Comparison of ENCODE assay signal across 21 cellular contexts in genomic region chr3:179503640-179504039, GRCh38. TPM values are rescaled to one million over a fixed set of nuclear protein-coding genes. Genes with fewer than 3 reads are reported as not detected.
DNase-seq lines count a peak whose midpoint lies in the region; ATAC-seq, FAIRE-seq and TF ChIP-seq lines count a peak whose summit lies in the region.
"Had no signal": no experiment of that assay in that cellular context is flagged by ENCODE, and none has a peak within 500 bp of the region (broad histone marks: within the 10 kb centered on the region; RNA-seq: fewer than 3 reads in every experiment).

No MANE protein-coding gene starts in this region.

- H3K56ac ChIP-seq in H1 (replicated peaks; ENCODE audit: insufficient read length, low read depth, low read length) = no peak overlapping the region

- no peak for TF ChIP-seq RAD21 in H1 (IDR thresholded peaks at IDR 0.05 in 1 of 2, conservative IDR thresholded peaks at IDR 0.05 in 1 of 2; ENCODE audit: low read depth in 2 of 2, low read length in 2 of 2)

- TF ChIP-seq POLR2A in H1 (IDR thresholded peaks at IDR 0.05; ENCODE audit: control extremely low read depth in 1 of 2, low read depth in 2 of 2, low read length in 2 of 2) = no peak
- no peak for TF ChIP-seq POLR2A in esophagus muscularis mucosa (IDR thresholded peaks at IDR 0.05; ENCODE audit: low read depth)
- no peak for TF ChIP-seq POLR2A in Peyer's patch (IDR thresholded peaks at IDR 0.05)

- no peak overlapping the region for H2AK5ac ChIP-seq in H1 (ENCODE audit: low read depth, low read length)

- TF ChIP-seq EP300 in H1 (IDR thresholded peaks at IDR 0.05; ENCODE audit: borderline replicate concordance in 1 of 2, low read depth in 2 of 2, low read length in 2 of 2) (no peak), esophagus muscularis mucosa (IDR thresholded peaks at IDR 0.05) (no peak)

- H3K14ac ChIP-seq in H1 (ENCODE audit: insufficient read length) = no peak overlapping the region

- no peak overlapping the region for H3K18ac ChIP-seq in H1 (ENCODE audit: extremely low read depth, low read length)

- 79% methylated on average over 1 of the region's 1 CpG; no CpG with 5 or more reads in 1 of the 2 experiments for WGBS in H1 (ENCODE audit: extremely low coverage in 1 of 2, insufficient coverage in 1 of 2, insufficient read length in 1 of 2, insufficient replicate concordance in 2 of 2, low coverage in 1 of 2, low lambda C conversion rate in 2 of 2, missing lambda C conversion rate in 1 of 2), 2 experiments
- 81% methylated on average over 1 of the region's 1 CpG for WGBS in esophagus muscularis mucosa

- no peak overlapping the region for H2BK20ac ChIP-seq in H1 (ENCODE audit: low read length)

- no peak overlapping the region for H2BK120ac ChIP-seq in H1 (replicated peaks; ENCODE audit: low read depth, low read length)

- BruUV-seq in A673 (replicated peaks; lab: Mats Ljungman, UMichigan) (no TSS peak), PC-3 (replicated peaks; lab: Mats Ljungman, UMichigan) (no TSS peak)

- H2BK5ac ChIP-seq in H1 (ENCODE audit: low read depth, low read length) = no peak overlapping the region

- no peak overlapping the region for H2BK15ac ChIP-seq in H1 (ENCODE audit: low read length)

- H3K9ac ChIP-seq in PC-3 (ENCODE audit: low read length) (no peak overlapping the region), H1 (replicated peaks in 1 of 4; ENCODE audit: extremely low read depth in 1 of 4, low read depth in 3 of 4, low read length in 3 of 4) (no peak overlapping the region)

- H3K4me2 ChIP-seq in PC-3 (ENCODE audit: low read length) = no peak overlapping the region
- H3K4me2 ChIP-seq in H1 (ENCODE audit: insufficient read depth in 1 of 2, low read depth in 2 of 2, low read length in 2 of 2) = no peak overlapping the region
- H3K4me2 ChIP-seq: A549 had no signal

- no peak overlapping the region for H2BK12ac ChIP-seq in H1 (ENCODE audit: low read depth, low read length)

- H4K20me1 ChIP-seq in PC-3 (ENCODE audit: low read length) (no peaks in the 10 kb centered on the region), H1 (replicated peaks in 1 of 2; ENCODE audit: control insufficient read depth in 1 of 2, insufficient read depth in 2 of 2, low read length in 2 of 2) (no peaks in the 10 kb centered on the region)

- POLR2A ChIA-PET in A673 (lab: Charles Lee; ENCODE audit: low non-redundant PET) (no interaction called here), PC-3 (lab: Charles Lee; ENCODE audit: unreplicated experiment) (interaction anchor here (0.6 kb wide), 1 partner anchor 141 kb away, joined by 3 read pairs; no protein-coding TSS in a partner anchor), H1 (lab: Charles Lee; ENCODE audit: partially characterized antibody) (interaction anchor here (1.4 kb wide), 1 partner anchor 15 kb away, joined by 3 read pairs; no protein-coding TSS in a partner anchor), GM10248 (lab: Yijun Ruan, JAX) (no interaction called here)

- no peak for TF ChIP-seq CTCF in A673 (conservative IDR thresholded peaks at IDR 0.05; ENCODE audit: low read depth, low read length)
- no peak for TF ChIP-seq CTCF in PC-3 (conservative IDR thresholded peaks at IDR 0.05; ENCODE audit: low read depth, low read length)
- TF ChIP-seq CTCF in H1 (IDR thresholded peaks at IDR 0.05; ENCODE audit: control extremely low read depth in 1 of 3, insufficient read depth in 1 of 3, low read depth in 1 of 3, low read length in 3 of 3) = no peak
- TF ChIP-seq CTCF in esophagus muscularis mucosa (IDR thresholded peaks at IDR 0.05) = no peak
- TF ChIP-seq CTCF in Peyer's patch (IDR thresholded peaks at IDR 0.05) = no peak
- TF ChIP-seq CTCF in GM10248 (IDR thresholded peaks at IDR 0.05; ENCODE audit: control extremely low read depth, extremely low read depth, low read depth, missing control alignments) = no peak

- CTCF ChIA-PET in A673 (lab: Charles Lee) (interaction anchor here (0.5 kb wide), 1 partner anchor 9 kb away, joined by 5 read pairs; no protein-coding TSS in a partner anchor), PC-3 (lab: Charles Lee) (no interaction called here), H1 (lab: Charles Lee; ENCODE audit: partially characterized antibody) (interaction anchor here (1.5 to 2.1 kb wide), 2 partner anchors 13 to 33 kb away, joined by 5 to 10 read pairs; no protein-coding TSS in a partner anchor), GM10248 (lab: Yijun Ruan, JAX) (interaction anchor here (1.6 kb wide), 1 partner anchor 9 kb away, joined by 3 read pairs; no protein-coding TSS in a partner anchor)

- H3K9me2 ChIP-seq in PC-3 (replicated peaks; ENCODE audit: low read length) = no peaks in the 10 kb centered on the region

- FAIRE-seq in H1 (lab: Jason Lieb, UNC) = no peak
- FAIRE-seq: A549, G401.6, GM12878, GM19239 had no signal

- no peaks in the 10 kb centered on the region for H3F3A ChIP-seq in PC-3 (ENCODE audit: low read length, unreplicated experiment)

- no peak overlapping the region for H3K23ac ChIP-seq in H1 (ENCODE audit: insufficient read length)

- no peak overlapping the region for H4K91ac ChIP-seq in H1 (replicated peaks; ENCODE audit: insufficient read length, low read length)

- no peak overlapping the region for H3K4me3 ChIP-seq in A673 (ENCODE audit: low read depth, low read length, poor library complexity, severe bottlenecking)
- no peak overlapping the region for H3K4me3 ChIP-seq in PC-3 (ENCODE audit: low read length)
- no peak overlapping the region for H3K4me3 ChIP-seq in H1 (ENCODE audit: extremely low read depth in 1 of 4, insufficient read depth in 2 of 4, low read depth in 3 of 4, low read length in 4 of 4)
- no peak overlapping the region for H3K4me3 ChIP-seq in esophagus muscularis mucosa
- no peak overlapping the region for H3K4me3 ChIP-seq in Peyer's patch
- H3K4me3 ChIP-seq: A549, GM12878 had no signal

- H3K9me3 ChIP-seq in A673 (ENCODE audit: low read depth, low read length, poor library complexity, severe bottlenecking) (no peaks in the 10 kb centered on the region), PC-3 (ENCODE audit: low read length) (no peaks in the 10 kb centered on the region), H1 (ENCODE audit: insufficient read depth in 2 of 2, low read depth in 1 of 2, low read length in 1 of 2) (no peaks in the 10 kb centered on the region), esophagus muscularis mucosa (no peaks in the 10 kb centered on the region), Peyer's patch (no peaks in the 10 kb centered on the region)
- H3K9me3 ChIP-seq: A549 had no signal

- no peak for ATAC-seq in PC-3
- ATAC-seq: A549, GM12878 had no signal

- no peaks in the 10 kb centered on the region for H3K23me2 ChIP-seq in H1 (ENCODE audit: low read depth, low read length)

- peaks cover 9% of the 10 kb centered on the region for H3K4me1 ChIP-seq in A673 (ENCODE audit: insufficient read depth, low read length, poor library complexity, severe bottlenecking)
- no peaks in the 10 kb centered on the region for H3K4me1 ChIP-seq in PC-3 (ENCODE audit: insufficient read depth, low read length)
- H3K4me1 ChIP-seq in H1 (replicated peaks in 1 of 4; ENCODE audit: control insufficient read depth in 3 of 4, insufficient read depth in 4 of 4, low read length in 3 of 4) = no peaks in the 10 kb centered on the region
- no peaks in the 10 kb centered on the region for H3K4me1 ChIP-seq in esophagus muscularis mucosa
- H3K4me1 ChIP-seq in Peyer's patch = no peaks in the 10 kb centered on the region
- H3K4me1 ChIP-seq: A549 had no signal

- H3K27ac ChIP-seq in A673 (ENCODE audit: low read depth, low read length, poor library complexity, severe bottlenecking) (no peak overlapping the region), PC-3 (ENCODE audit: low read length) (no peak overlapping the region), H1 (ENCODE audit: low read depth, low read length) (no peak overlapping the region), esophagus muscularis mucosa (replicated peaks in 1 of 4) (no peak overlapping the region), Peyer's patch (no peak overlapping the region)
- H3K27ac ChIP-seq: A549 had no signal

- H2AFZ ChIP-seq in PC-3 (ENCODE audit: low read length) (no peak overlapping the region), H1 (ENCODE audit: low read length) (peak overlapping the region; percentile 41; the same call in 1 of the 2 replicates)

- H3K4ac ChIP-seq in H1 (replicated peaks; ENCODE audit: insufficient read length, low read depth, low read length) = no peak overlapping the region

- intact Hi-C loops in A673 (cut with micrococcal nuclease; ENCODE audit: unreplicated experiment) = no loop called here
- intact Hi-C loops in PC-3 (cut with micrococcal nuclease) = no loop called here
- intact Hi-C loops in esophagus muscularis mucosa (cut with DNase I) = no loop called here

- no peaks in the 10 kb centered on the region for H3K79me1 ChIP-seq in H1 (ENCODE audit: low read depth, low read length)

- H3K27me3 ChIP-seq in A673 (replicated peaks; ENCODE audit: insufficient read depth, low read depth, low read length, poor library complexity) (no peaks in the 10 kb centered on the region), PC-3 (ENCODE audit: low read length) (peaks cover 31% of the 10 kb centered on the region), H1 (replicated peaks in 1 of 4; ENCODE audit: control insufficient read depth in 3 of 4, extremely low read depth in 1 of 4, insufficient read depth in 3 of 4, low read length in 3 of 4) (no peaks in the 10 kb centered on the region), esophagus muscularis mucosa (no peaks in the 10 kb centered on the region), Peyer's patch (no peaks in the 10 kb centered on the region)

- H3K79me2 ChIP-seq in PC-3 (ENCODE audit: low read length) (no peaks in the 10 kb centered on the region), H1 (ENCODE audit: control insufficient read depth in 1 of 2, insufficient read depth in 2 of 2, low read length in 2 of 2) (no peaks in the 10 kb centered on the region)

- no peak overlapping the region for H4K5ac ChIP-seq in H1 (ENCODE audit: insufficient read length, low read depth, low read length)

- H3K36me3 ChIP-seq in A673 (ENCODE audit: insufficient read depth, low read length, poor library complexity, severe bottlenecking) = no peaks in the 10 kb centered on the region
- H3K36me3 ChIP-seq in PC-3 (ENCODE audit: low read depth, low read length) = no peaks in the 10 kb centered on the region
- H3K36me3 ChIP-seq in H1 (ENCODE audit: control insufficient read depth in 2 of 4, insufficient read depth in 4 of 4, low read length in 3 of 4) = no peaks in the 10 kb centered on the region
- H3K36me3 ChIP-seq in esophagus muscularis mucosa = no peaks in the 10 kb centered on the region
- H3K36me3 ChIP-seq in Peyer's patch = no peaks in the 10 kb centered on the region

- DNase-seq in A673 (ENCODE audit: low spot score) = peak; percentile 28
- DNase-seq in PC-3 = peak; percentile 4
- DNase-seq in H1 (ENCODE audit: low read depth in 1 of 2, low spot score in 2 of 2) = no peak
- DNase-seq in esophagus muscularis mucosa (ENCODE audit: extremely low spot score) = peak; percentile 31
- DNase-seq in Peyer's patch = no peak
- DNase-seq in NCI-H82 (lab: John Stamatoyannopoulos, UW) = no peak
- no peak for DNase-seq in GM10248 (ENCODE audit: extremely low spot score)
- DNase-seq: 8988T; C1 segment of cervical spinal cord; Calu3; CD4-positive, alpha-beta memory T cell; COR-L47; DMS153; DND-41; GOT3; H7; HCEC 1CT had no signal

- H4K8ac ChIP-seq in H1 (ENCODE audit: extremely low read depth, insufficient read depth, low read length) = no peak overlapping the region

RNA-seq across cellular contexts. Expression of gene GNB4, which starts 52.4 kb away (rescaled TPM):
- total RNA-seq in A673 (2021) (75.2 and 83.3 TPM in 2 replicates), PC-3 (2014; rRNA removed) (5.2 and 6.3 TPM in 2 replicates), esophagus muscularis mucosa (100 to 1,000 TPM in 1 of 4 donors, 10 to 100 TPM in 3; 57.7 to 130 (median 80.9) TPM), Peyer's patch (10 to 100 TPM in 1 of 4 donors, 1 to 10 TPM in 3; 4.6 to 29.7 (median 4.8) TPM)
- total RNA-seq in H1 (2021; fragmentation: NEBNext Ultra II Directional; extraction: Animal tissue kit (Norgen Biotek cat#: 25700)) = 26.1 and 29.2 TPM in 2 replicates
- polyA plus RNA-seq in H1 (2011; rRNA removed) = 8.7 and 13.4 TPM in 2 replicates
- polyA plus RNA-seq in H1 (2011; cell fraction: cytosol; rRNA removed) = 10.8 TPM
- polyA plus RNA-seq in H1 (2011; cell fraction: nucleus; rRNA removed) = 5.0 TPM
- polyA plus RNA-seq in H1 (2012, experiment 1 of 2) = 11.7 to 19.7 TPM (median 14.2 TPM) in 4 replicates
- 1.7 TPM for polyA plus RNA-seq in H1 (2012, experiment 2 of 2)
- polyA plus RNA-seq in H1 (2013, experiment 1 of 2) = 13.9 TPM
- polyA plus RNA-seq in H1 (2013, experiment 2 of 2) = 13.9 TPM
- 57.4 and 94.6 TPM in 2 replicates for polyA minus RNA-seq in H1 (2011; rRNA and poly(A)+ RNA removed)
- 16.0 TPM for polyA minus RNA-seq in H1 (2011; cell fraction: cytosol; rRNA and poly(A)+ RNA removed)
- polyA minus RNA-seq in H1 (2011; cell fraction: nucleus; rRNA and poly(A)+ RNA removed) = 19.5 TPM

RNA-seq across cellular contexts. Expression of gene ACTL6A, which starts 59.1 kb away (rescaled TPM):
- total RNA-seq in A673 (2021) (140 and 153 TPM in 2 replicates), PC-3 (2014; rRNA removed) (102 and 105 TPM in 2 replicates), esophagus muscularis mucosa (10 to 100 TPM; 27.4 to 34.5 (median 34.1) TPM), Peyer's patch (10 to 100 TPM; 35.7 to 59.4 (median 36.5) TPM)
- 76.9 and 83.3 TPM in 2 replicates for total RNA-seq in H1 (2021; fragmentation: NEBNext Ultra II Directional; extraction: Animal tissue kit (Norgen Biotek cat#: 25700))
- polyA plus RNA-seq in H1 (2011; rRNA removed) = 99.5 and 141 TPM in 2 replicates
- polyA plus RNA-seq in H1 (2011; cell fraction: cytosol; rRNA removed) = 151 TPM
- polyA plus RNA-seq in H1 (2011; cell fraction: nucleus; rRNA removed) = 28.3 TPM
- 77.3 to 85.3 TPM (median 83.5 TPM) in 4 replicates for polyA plus RNA-seq in H1 (2012, experiment 1 of 2)
- 9.7 TPM for polyA plus RNA-seq in H1 (2012, experiment 2 of 2)
- polyA plus RNA-seq in H1 (2013, experiment 1 of 2) = 52.9 TPM
- polyA plus RNA-seq in H1 (2013, experiment 2 of 2) = 50.2 TPM
- polyA minus RNA-seq in H1 (2011; rRNA and poly(A)+ RNA removed) = 48.6 and 71.2 TPM in 2 replicates
- 47.9 TPM for polyA minus RNA-seq in H1 (2011; cell fraction: cytosol; rRNA and poly(A)+ RNA removed)
- polyA minus RNA-seq in H1 (2011; cell fraction: nucleus; rRNA and poly(A)+ RNA removed) = 49.3 TPM

Comparison
In these comparisons a context has a peak if more than half of its experiments do, and no peak if none do; other contexts are left out.
1. DNase-seq: peak in A673 (single experiment), PC-3 (single experiment) and esophagus muscularis mucosa (single experiment); none in H1 (0 of 2), Peyer's patch (0 of 3), NCI-H82 (single experiment) and GM10248 (single experiment).
2. POLR2A ChIA-PET loops: an anchor here in PC-3 (0.6 kb wide) and H1 (1.4 kb wide); none called in A673 and GM10248.